1 cellular context compared by ENCODE assay signal in the genomic region with DNA sequence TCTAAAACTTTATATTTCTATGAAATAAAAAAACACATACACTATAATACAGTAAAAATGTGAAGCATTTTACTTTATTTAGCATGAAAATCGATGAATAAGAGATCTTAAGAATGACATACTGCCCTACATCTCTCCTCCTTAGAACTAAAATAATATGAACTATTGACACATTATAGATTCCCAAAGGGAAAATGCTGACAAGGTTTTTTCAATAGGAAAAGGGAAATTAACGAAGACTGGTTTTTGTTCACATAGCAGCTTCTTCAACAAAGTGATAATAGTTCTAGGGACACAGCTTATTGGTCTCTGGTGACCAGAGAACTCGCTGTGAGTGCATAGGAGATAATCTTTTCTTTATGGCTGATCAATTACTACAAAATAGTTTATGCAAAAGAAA.
TF ChIP-seq lines count a peak whose summit lies in the region.

No MANE protein-coding gene starts in this region.

TF ChIP-seq in K562, 482 proteins besides CTCF, POLR2A, EP300 and RAD21 (continued from another document):
- TF ChIP-seq, protein P1, sequence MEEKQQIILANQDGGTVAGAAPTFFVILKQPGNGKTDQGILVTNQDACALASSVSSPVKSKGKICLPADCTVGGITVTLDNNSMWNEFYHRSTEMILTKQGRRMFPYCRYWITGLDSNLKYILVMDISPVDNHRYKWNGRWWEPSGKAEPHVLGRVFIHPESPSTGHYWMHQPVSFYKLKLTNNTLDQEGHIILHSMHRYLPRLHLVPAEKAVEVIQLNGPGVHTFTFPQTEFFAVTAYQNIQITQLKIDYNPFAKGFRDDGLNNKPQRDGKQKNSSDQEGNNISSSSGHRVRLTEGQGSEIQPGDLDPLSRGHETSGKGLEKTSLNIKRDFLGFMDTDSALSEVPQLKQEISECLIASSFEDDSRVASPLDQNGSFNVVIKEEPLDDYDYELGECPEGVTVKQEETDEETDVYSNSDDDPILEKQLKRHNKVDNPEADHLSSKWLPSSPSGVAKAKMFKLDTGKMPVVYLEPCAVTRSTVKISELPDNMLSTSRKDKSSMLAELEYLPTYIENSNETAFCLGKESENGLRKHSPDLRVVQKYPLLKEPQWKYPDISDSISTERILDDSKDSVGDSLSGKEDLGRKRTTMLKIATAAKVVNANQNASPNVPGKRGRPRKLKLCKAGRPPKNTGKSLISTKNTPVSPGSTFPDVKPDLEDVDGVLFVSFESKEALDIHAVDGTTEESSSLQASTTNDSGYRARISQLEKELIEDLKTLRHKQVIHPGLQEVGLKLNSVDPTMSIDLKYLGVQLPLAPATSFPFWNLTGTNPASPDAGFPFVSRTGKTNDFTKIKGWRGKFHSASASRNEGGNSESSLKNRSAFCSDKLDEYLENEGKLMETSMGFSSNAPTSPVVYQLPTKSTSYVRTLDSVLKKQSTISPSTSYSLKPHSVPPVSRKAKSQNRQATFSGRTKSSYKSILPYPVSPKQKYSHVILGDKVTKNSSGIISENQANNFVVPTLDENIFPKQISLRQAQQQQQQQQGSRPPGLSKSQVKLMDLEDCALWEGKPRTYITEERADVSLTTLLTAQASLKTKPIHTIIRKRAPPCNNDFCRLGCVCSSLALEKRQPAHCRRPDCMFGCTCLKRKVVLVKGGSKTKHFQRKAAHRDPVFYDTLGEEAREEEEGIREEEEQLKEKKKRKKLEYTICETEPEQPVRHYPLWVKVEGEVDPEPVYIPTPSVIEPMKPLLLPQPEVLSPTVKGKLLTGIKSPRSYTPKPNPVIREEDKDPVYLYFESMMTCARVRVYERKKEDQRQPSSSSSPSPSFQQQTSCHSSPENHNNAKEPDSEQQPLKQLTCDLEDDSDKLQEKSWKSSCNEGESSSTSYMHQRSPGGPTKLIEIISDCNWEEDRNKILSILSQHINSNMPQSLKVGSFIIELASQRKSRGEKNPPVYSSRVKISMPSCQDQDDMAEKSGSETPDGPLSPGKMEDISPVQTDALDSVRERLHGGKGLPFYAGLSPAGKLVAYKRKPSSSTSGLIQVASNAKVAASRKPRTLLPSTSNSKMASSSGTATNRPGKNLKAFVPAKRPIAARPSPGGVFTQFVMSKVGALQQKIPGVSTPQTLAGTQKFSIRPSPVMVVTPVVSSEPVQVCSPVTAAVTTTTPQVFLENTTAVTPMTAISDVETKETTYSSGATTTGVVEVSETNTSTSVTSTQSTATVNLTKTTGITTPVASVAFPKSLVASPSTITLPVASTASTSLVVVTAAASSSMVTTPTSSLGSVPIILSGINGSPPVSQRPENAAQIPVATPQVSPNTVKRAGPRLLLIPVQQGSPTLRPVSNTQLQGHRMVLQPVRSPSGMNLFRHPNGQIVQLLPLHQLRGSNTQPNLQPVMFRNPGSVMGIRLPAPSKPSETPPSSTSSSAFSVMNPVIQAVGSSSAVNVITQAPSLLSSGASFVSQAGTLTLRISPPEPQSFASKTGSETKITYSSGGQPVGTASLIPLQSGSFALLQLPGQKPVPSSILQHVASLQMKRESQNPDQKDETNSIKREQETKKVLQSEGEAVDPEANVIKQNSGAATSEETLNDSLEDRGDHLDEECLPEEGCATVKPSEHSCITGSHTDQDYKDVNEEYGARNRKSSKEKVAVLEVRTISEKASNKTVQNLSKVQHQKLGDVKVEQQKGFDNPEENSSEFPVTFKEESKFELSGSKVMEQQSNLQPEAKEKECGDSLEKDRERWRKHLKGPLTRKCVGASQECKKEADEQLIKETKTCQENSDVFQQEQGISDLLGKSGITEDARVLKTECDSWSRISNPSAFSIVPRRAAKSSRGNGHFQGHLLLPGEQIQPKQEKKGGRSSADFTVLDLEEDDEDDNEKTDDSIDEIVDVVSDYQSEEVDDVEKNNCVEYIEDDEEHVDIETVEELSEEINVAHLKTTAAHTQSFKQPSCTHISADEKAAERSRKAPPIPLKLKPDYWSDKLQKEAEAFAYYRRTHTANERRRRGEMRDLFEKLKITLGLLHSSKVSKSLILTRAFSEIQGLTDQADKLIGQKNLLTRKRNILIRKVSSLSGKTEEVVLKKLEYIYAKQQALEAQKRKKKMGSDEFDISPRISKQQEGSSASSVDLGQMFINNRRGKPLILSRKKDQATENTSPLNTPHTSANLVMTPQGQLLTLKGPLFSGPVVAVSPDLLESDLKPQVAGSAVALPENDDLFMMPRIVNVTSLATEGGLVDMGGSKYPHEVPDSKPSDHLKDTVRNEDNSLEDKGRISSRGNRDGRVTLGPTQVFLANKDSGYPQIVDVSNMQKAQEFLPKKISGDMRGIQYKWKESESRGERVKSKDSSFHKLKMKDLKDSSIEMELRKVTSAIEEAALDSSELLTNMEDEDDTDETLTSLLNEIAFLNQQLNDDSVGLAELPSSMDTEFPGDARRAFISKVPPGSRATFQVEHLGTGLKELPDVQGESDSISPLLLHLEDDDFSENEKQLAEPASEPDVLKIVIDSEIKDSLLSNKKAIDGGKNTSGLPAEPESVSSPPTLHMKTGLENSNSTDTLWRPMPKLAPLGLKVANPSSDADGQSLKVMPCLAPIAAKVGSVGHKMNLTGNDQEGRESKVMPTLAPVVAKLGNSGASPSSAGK (IDR thresholded peaks at IDR 0.05) = no peak
- TF ChIP-seq, protein P2, sequence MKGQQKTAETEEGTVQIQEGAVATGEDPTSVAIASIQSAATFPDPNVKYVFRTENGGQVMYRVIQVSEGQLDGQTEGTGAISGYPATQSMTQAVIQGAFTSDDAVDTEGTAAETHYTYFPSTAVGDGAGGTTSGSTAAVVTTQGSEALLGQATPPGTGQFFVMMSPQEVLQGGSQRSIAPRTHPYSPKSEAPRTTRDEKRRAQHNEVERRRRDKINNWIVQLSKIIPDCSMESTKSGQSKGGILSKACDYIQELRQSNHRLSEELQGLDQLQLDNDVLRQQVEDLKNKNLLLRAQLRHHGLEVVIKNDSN (CRISPR knock-in tag; IDR thresholded peaks at IDR 0.05) = no peak
- peak; percentile 65 for TF ChIP-seq MAFK (IDR thresholded peaks at IDR 0.05; ENCODE audit: low read length)
- TF ChIP-seq, protein P3, sequence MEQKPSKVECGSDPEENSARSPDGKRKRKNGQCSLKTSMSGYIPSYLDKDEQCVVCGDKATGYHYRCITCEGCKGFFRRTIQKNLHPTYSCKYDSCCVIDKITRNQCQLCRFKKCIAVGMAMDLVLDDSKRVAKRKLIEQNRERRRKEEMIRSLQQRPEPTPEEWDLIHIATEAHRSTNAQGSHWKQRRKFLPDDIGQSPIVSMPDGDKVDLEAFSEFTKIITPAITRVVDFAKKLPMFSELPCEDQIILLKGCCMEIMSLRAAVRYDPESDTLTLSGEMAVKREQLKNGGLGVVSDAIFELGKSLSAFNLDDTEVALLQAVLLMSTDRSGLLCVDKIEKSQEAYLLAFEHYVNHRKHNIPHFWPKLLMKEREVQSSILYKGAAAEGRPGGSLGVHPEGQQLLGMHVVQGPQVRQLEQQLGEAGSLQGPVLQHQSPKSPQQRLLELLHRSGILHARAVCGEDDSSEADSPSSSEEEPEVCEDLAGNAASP (IDR thresholded peaks at IDR 0.05) = no peak
- TF ChIP-seq CTBP1 (IDR thresholded peaks at IDR 0.05; ENCODE audit: borderline replicate concordance) = no peak
- TF ChIP-seq MAFG (tag; conservative IDR thresholded peaks at IDR 0.05) = peak; percentile 47
- no peak for TF ChIP-seq SRSF1 (IDR thresholded peaks at IDR 0.05; ENCODE audit: low read depth, low read length)
- peak; percentile 37; the same call in 1 of the 2 replicates for TF ChIP-seq C11orf30 (IDR thresholded peaks at IDR 0.05; ENCODE audit: low read depth)
- TF ChIP-seq HDAC6 (IDR thresholded peaks at IDR 0.05; ENCODE audit: low read depth, low read length) = no peak
- TF ChIP-seq ZNF232 (CRISPR knock-in tag; IDR thresholded peaks at IDR 0.05) = no peak
- TF ChIP-seq MAFF (IDR thresholded peaks at IDR 0.05; ENCODE audit: low read length) = peak; percentile 58
- no peak for TF ChIP-seq FOXK1 (CRISPR knock-in tag; IDR thresholded peaks at IDR 0.05; ENCODE audit: borderline replicate concordance)
- TF ChIP-seq ELF2 (CRISPR knock-in tag; IDR thresholded peaks at IDR 0.05) = no peak
- TF ChIP-seq HCFC1 (IDR thresholded peaks at IDR 0.05; ENCODE audit: low read depth, low read length) = no peak
- no peak for TF ChIP-seq RFX7 (CRISPR knock-in tag; IDR thresholded peaks at IDR 0.05)
- TF ChIP-seq CBX1 (IDR thresholded peaks at IDR 0.05; ENCODE audit: low read depth) = no peak
- no peak for TF ChIP-seq SMARCC2 (IDR thresholded peaks at IDR 0.05; ENCODE audit: low read depth)
